Comparison of ENCODE assay signal across 17 cellular contexts in the genomic region with DNA sequence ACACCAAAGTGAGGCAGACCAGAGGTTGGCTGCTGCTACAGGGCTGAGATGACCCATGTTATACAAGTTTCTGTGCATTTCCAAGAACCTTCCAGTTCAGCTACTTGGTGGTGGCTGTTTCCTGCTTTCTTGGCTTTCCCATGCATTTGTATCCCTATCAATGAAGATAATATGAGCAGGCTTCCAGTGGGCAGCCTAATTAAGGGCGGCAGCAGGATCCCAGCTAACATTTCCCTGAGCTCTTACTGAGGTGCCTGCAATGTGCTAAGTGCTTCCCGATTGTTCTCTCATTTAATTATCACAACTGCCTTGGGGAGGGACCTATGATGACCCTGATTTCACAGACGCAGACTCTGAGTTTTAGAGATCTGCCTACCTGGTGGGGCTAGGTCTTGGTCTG.
"Had no signal": no experiment of that assay in that cellular context is flagged by ENCODE, and none has a peak within 500 bp of the region (broad histone marks: within the 10 kb centered on the region; RNA-seq: fewer than 3 reads in every experiment).

No MANE protein-coding gene starts in this region.

- H3K27ac ChIP-seq: esophagus muscularis mucosa, lower lobe of right lung, SK-N-MC, tibial artery, uterus had no signal

- H3K4me3 ChIP-seq: esophagus muscularis mucosa, lower lobe of right lung, SK-N-MC, tibial artery, uterus had no signal

- H3K9me3 ChIP-seq: esophagus muscularis mucosa, lower lobe of right lung, tibial artery, uterus had no signal

- H3K27me3 ChIP-seq: esophagus muscularis mucosa, tibial artery, uterus had no signal

- ATAC-seq: activated CD8-positive, alpha-beta T cell treated with anti-CD3 and anti-CD28 coated beads, Interleukin-2, amount 10 ng/mL, durations not matched to agents 7 days and 5 days; T-cell had no signal

- H3K4me1 ChIP-seq: uterus had no signal

- H3K36me3 ChIP-seq: tibial artery, uterus had no signal

- DNase-seq: activated CD4-positive, alpha-beta T cell treated with anti-CD3 and anti-CD28 coated beads, Interleukin-2, amount 10 ng/mL, durations not matched to agents 24 days and 14 days; activated CD4-positive, CD25-positive, alpha-beta regulatory T cell; activated CD8-positive, alpha-beta T cell treated with anti-CD3 and anti-CD28 coated beads, Interleukin-2, amount 10 ng/mL, durations not matched to agents 7 days and 5 days; activated naive CD4-positive, alpha-beta T cell treated with anti-CD3 and anti-CD28 coated beads, Interleukin-2, amount 10 ng/mL, durations not matched to agents 7 days and 5 days; activated T-cell treated with anti-CD3 and anti-CD28 coated beads, Interleukin-2, amount 50 U/mL, for 24 hours; central memory CD4-positive, alpha-beta T cell; lower lobe of right lung; nephron progenitor cell; retina; stimulated activated CD4-positive, alpha-beta T cell treated with anti-CD3 and anti-CD28 coated beads, Interleukin-12 subunit alpha, Interleukin-12 subunit beta, amount 100 ng/mL, for 4 hours; stimulated activated CD4-positive, alpha-beta T cell treated with anti-CD3 and anti-CD28 coated beads, Interleukin-2, amount 100 ng/mL, for 24 hours; stimulated activated naive CD4-positive, alpha-beta T cell treated with Interleukin-2 at 50 U/mL for 16 hours; T-cell; tibial artery; uterus had no signal
